8 cellular contexts compared by ENCODE assay signal in the genomic region with DNA sequence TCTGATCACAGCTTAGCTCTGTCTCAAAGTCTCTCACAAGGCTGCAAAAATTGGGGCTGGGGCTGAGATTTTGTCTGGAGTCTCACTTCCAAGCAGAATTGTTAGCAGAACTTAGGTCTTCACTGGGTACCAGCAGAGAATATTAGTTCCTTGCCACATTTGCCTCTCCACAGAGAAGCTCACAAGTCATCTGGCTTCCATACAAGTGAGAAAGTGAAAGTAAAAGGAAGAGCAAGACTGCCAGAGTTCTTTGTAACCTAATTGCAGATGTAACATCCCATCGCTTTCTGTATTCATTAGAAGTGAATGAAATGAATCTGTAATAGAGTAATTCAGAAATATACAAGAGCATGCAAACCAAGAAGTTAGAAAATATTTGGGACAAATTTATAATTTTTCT.
DNase-seq lines count a peak whose midpoint lies in the region; ATAC-seq and TF ChIP-seq lines count a peak whose summit lies in the region.

No MANE protein-coding gene starts in this region.

- no peaks in the 10 kb centered on the region for H3K36me3 ChIP-seq in endodermal cell (ENCODE audit: control insufficient read depth, insufficient read depth, low read length)

- WGBS in endodermal cell (ENCODE audit: insufficient coverage in 1 of 2, insufficient read length in 1 of 2), 2 experiments, result 100% methylated on average over 1 of the region's 1 CpG; no CpG with 5 or more reads in 1 of the 2 experiments

- H3K27me3 ChIP-seq in endodermal cell (ENCODE audit: control insufficient read depth, insufficient read depth, low read length, poor library complexity, severe bottlenecking), result no peaks in the 10 kb centered on the region

- no peaks in the 10 kb centered on the region for H3K4me1 Mint-ChIP-seq in endodermal cell

- H3K4me3 Mint-ChIP-seq in endodermal cell, result no peak overlapping the region

- no peaks in the 10 kb centered on the region for H3K27me3 Mint-ChIP-seq in endodermal cell (ENCODE audit: insufficient read depth)

- CTCF ChIA-PET in RWPE1 (lab: Yijun Ruan, JAX), result no interaction called here

- TF ChIP-seq CTCF in endodermal cell (conservative IDR thresholded peaks at IDR 0.05) (no peak), RWPE1 (conservative IDR thresholded peaks at IDR 0.05; ENCODE audit: low read depth) (no peak)

- no peaks in the 10 kb centered on the region for H3K9me3 ChIP-seq in endodermal cell (ENCODE audit: control insufficient read depth, low read length)

- H3K27ac ChIP-seq in endodermal cell (ENCODE audit: low read depth, low read length) (no peak overlapping the region), RWPE1 (no peak overlapping the region)

- no peaks in the 10 kb centered on the region for H3K9me3 Mint-ChIP-seq in endodermal cell

- intact Hi-C loops in left ventricle myocardium superior (cut with micrococcal nuclease), result no loop called here

- H3K4me1 ChIP-seq in endodermal cell (ENCODE audit: control insufficient read depth, insufficient read depth, low read length), result no peaks in the 10 kb centered on the region

- no peaks in the 10 kb centered on the region for H3K36me3 Mint-ChIP-seq in endodermal cell (ENCODE audit: low read depth)

- DNase-seq in A172 (ENCODE audit: low spot score) (peak; percentile 43), NCI-H774 (lab: John Stamatoyannopoulos, UW) (peak; percentile 19), left ventricle myocardium superior (no peak), endodermal cell (no peak), NCI-H226 (no peak), RWPE1 (ENCODE audit: low spot score) (no peak)
- DNase-seq in activated CD4-positive, CD25-positive, alpha-beta regulatory T cell treated with anti-CD3 and anti-CD28 coated beads, Interleukin-2, amount 50 U/mL, for 72 hours, result no peak

- H3K27ac Mint-ChIP-seq in endodermal cell, result no peak overlapping the region

- POLR2A ChIA-PET in RWPE1 (lab: Yijun Ruan, JAX; ENCODE audit: low non-redundant PET), result no interaction called here

- no peak overlapping the region for H3K4me3 ChIP-seq in endodermal cell (ENCODE audit: low read length)

- no peak overlapping the region for H3K9ac ChIP-seq in endodermal cell (ENCODE audit: extremely low read depth, low read length, poor library complexity, severe bottlenecking)

- ATAC-seq in GM21786 (IDR thresholded peaks at IDR 0.05; ENCODE audit: unreplicated experiment) (peak; percentile 95), left ventricle myocardium superior (peak; percentile 74)

Comparison
In these comparisons a context has a peak if more than half of its experiments do, and no peak if none do; other contexts are left out.
1. DNase-seq: peak in A172 (single experiment) and NCI-H774 (single experiment); none in left ventricle myocardium superior (single experiment), activated CD4-positive, CD25-positive, alpha-beta regulatory T cell treated with anti-CD3 and anti-CD28 coated beads, Interleukin-2, amount 50 U/mL, for 72 hours (single experiment), endodermal cell (single experiment), NCI-H226 (single experiment) and RWPE1 (single experiment).